Comparison of ENCODE assay signal across 9 cellular contexts in genomic region chr10:132459252-132460028, GRCh38.
A peak's percentile ranks its signal among the peaks of the same experiment; 100 is the strongest.
DNase-seq lines count a peak whose midpoint lies in the region; ATAC-seq lines count a peak whose summit lies in the region.
"Had no signal": no experiment of that assay in that cellular context is flagged by ENCODE, and none has a peak within 500 bp of the region (broad histone marks: within the 10 kb centered on the region; RNA-seq: fewer than 3 reads in every experiment).

No MANE protein-coding gene starts in this region.

- no peaks in the 10 kb centered on the region for H3K36me3 Mint-ChIP-seq in activated naive CD4-positive, alpha-beta T cell treated with anti-CD3 and anti-CD28 coated beads for 36 hours (ENCODE audit: low read depth)
- no peaks in the 10 kb centered on the region for H3K36me3 Mint-ChIP-seq in stimulated activated naive B cell treated with anti-CD40 and anti-IgM and Interleukin-4, amounts not matched to agents 10 μg/mL and 1 μg/mL and 100 μg/mL, for 72 hours
- H3K36me3 Mint-ChIP-seq in activated CD4-positive, alpha-beta memory T cell treated with anti-CD3 and anti-CD28 coated beads, Interleukin-2, amount 10 ng/mL, durations not matched to agents 7 days and 5 days (ENCODE audit: low read depth): no peaks in the 10 kb centered on the region

- POLR2A ChIA-PET in activated CD4-positive, alpha-beta memory T cell treated with anti-CD3 and anti-CD28 coated beads, Interleukin-2, amount 10 ng/mL, durations not matched to agents 7 days and 5 days (lab: Charles Lee): no interaction called here

- H3K27ac Mint-ChIP-seq in activated naive CD4-positive, alpha-beta T cell treated with anti-CD3 and anti-CD28 coated beads for 36 hours: no peak overlapping the region
- peak overlapping the region; percentile 25 for H3K27ac Mint-ChIP-seq in stimulated activated naive B cell treated with anti-CD40 and anti-IgM and Interleukin-4, amounts not matched to agents 10 μg/mL and 1 μg/mL and 100 μg/mL, for 72 hours
- no peak overlapping the region for H3K27ac Mint-ChIP-seq in activated CD4-positive, alpha-beta memory T cell treated with anti-CD3 and anti-CD28 coated beads, Interleukin-2, amount 10 ng/mL, durations not matched to agents 7 days and 5 days

- DNase-seq in activated naive CD4-positive, alpha-beta T cell treated with anti-CD3 and anti-CD28 coated beads for 36 hours: peak; percentile 1
- no peak for DNase-seq in activated naive CD4-positive, alpha-beta T cell treated with anti-CD3 and anti-CD28 coated beads, Interleukin-2, amount 50 U/mL, for 16 hours
- DNase-seq in T-helper 1 cell (peak in 3 of 5 donors; percentile 1 to 11 (median 6)), left lobe of liver (ENCODE audit: low spot score) (no peak), occipital lobe (lab: John Stamatoyannopoulos, UW) (no peak), T1000 (lab: John Stamatoyannopoulos, UW) (no peak)
- DNase-seq in stimulated activated naive B cell treated with anti-CD40 and anti-IgM and Interleukin-4, amounts not matched to agents 10 μg/mL and 1 μg/mL and 100 μg/mL, for 72 hours: no peak
- no peak for DNase-seq in activated CD4-positive, alpha-beta memory T cell treated with anti-CD3 and anti-CD28 coated beads, Interleukin-2, amount 10 ng/mL, durations not matched to agents 7 days and 5 days
- DNase-seq: NCI-H446 treated with DMSO at 0.1 percent for 48 hours had no signal

- H3K9me3 Mint-ChIP-seq in activated naive CD4-positive, alpha-beta T cell treated with anti-CD3 and anti-CD28 coated beads for 36 hours: no peaks in the 10 kb centered on the region
- H3K9me3 Mint-ChIP-seq in stimulated activated naive B cell treated with anti-CD40 and anti-IgM and Interleukin-4, amounts not matched to agents 10 μg/mL and 1 μg/mL and 100 μg/mL, for 72 hours: no peaks in the 10 kb centered on the region
- H3K9me3 Mint-ChIP-seq in activated CD4-positive, alpha-beta memory T cell treated with anti-CD3 and anti-CD28 coated beads, Interleukin-2, amount 10 ng/mL, durations not matched to agents 7 days and 5 days: no peaks in the 10 kb centered on the region

- H3K4me1 Mint-ChIP-seq in activated naive CD4-positive, alpha-beta T cell treated with anti-CD3 and anti-CD28 coated beads for 36 hours (ENCODE audit: low read depth): peaks cover 2% of the 10 kb centered on the region
- peaks cover 6 to 11% of the 10 kb centered on the region in 2 donors for H3K4me1 Mint-ChIP-seq in stimulated activated naive B cell treated with anti-CD40 and anti-IgM and Interleukin-4, amounts not matched to agents 10 μg/mL and 1 μg/mL and 100 μg/mL, for 72 hours
- H3K4me1 Mint-ChIP-seq in activated CD4-positive, alpha-beta memory T cell treated with anti-CD3 and anti-CD28 coated beads, Interleukin-2, amount 10 ng/mL, durations not matched to agents 7 days and 5 days: no peaks in the 10 kb centered on the region

- H3K4me3 Mint-ChIP-seq in activated naive CD4-positive, alpha-beta T cell treated with anti-CD3 and anti-CD28 coated beads for 36 hours: no peak overlapping the region
- no peak overlapping the region for H3K4me3 Mint-ChIP-seq in stimulated activated naive B cell treated with anti-CD40 and anti-IgM and Interleukin-4, amounts not matched to agents 10 μg/mL and 1 μg/mL and 100 μg/mL, for 72 hours
- no peak overlapping the region for H3K4me3 Mint-ChIP-seq in activated CD4-positive, alpha-beta memory T cell treated with anti-CD3 and anti-CD28 coated beads, Interleukin-2, amount 10 ng/mL, durations not matched to agents 7 days and 5 days

- ATAC-seq in left lobe of liver: peak; percentile 65
- ATAC-seq in stimulated activated naive B cell treated with anti-CD40 and anti-IgM and Interleukin-4, amounts not matched to agents 10 μg/mL and 1 μg/mL and 100 μg/mL, for 72 hours (replicated peaks): no peak

- H3K27me3 Mint-ChIP-seq in activated naive CD4-positive, alpha-beta T cell treated with anti-CD3 and anti-CD28 coated beads for 36 hours (ENCODE audit: low read depth): no peaks in the 10 kb centered on the region
- peaks cover 3 to 5% of the 10 kb centered on the region in 2 donors for H3K27me3 Mint-ChIP-seq in stimulated activated naive B cell treated with anti-CD40 and anti-IgM and Interleukin-4, amounts not matched to agents 10 μg/mL and 1 μg/mL and 100 μg/mL, for 72 hours
- no peaks in the 10 kb centered on the region for H3K27me3 Mint-ChIP-seq in activated CD4-positive, alpha-beta memory T cell treated with anti-CD3 and anti-CD28 coated beads, Interleukin-2, amount 10 ng/mL, durations not matched to agents 7 days and 5 days

- CTCF ChIA-PET in activated naive CD4-positive, alpha-beta T cell treated with anti-CD3 and anti-CD28 coated beads for 36 hours (lab: Charles Lee): interaction anchor here (0.6 to 3.4 kb wide), 16 partner anchors 12 to 196 kb away, joined by 3 to 16 read pairs (median 4); no protein-coding TSS in a partner anchor
- CTCF ChIA-PET in activated CD4-positive, alpha-beta memory T cell treated with anti-CD3 and anti-CD28 coated beads, Interleukin-2, amount 10 ng/mL, durations not matched to agents 7 days and 5 days (lab: Charles Lee): interaction anchor here (0.5 to 1.8 kb wide), 7 partner anchors 12 to 977 kb away, joined by 3 to 7 read pairs (median 4); no protein-coding TSS in a partner anchor

- intact Hi-C loops in activated naive CD4-positive, alpha-beta T cell treated with anti-CD3 and anti-CD28 coated beads for 36 hours (cut with micrococcal nuclease): loop anchor here (2.0 to 5.0 kb wide), 2 partner anchors 329 to 403 kb away; no protein-coding TSS in a partner anchor

Comparison
In these comparisons a context has a peak if more than half of its experiments do, and no peak if none do; other contexts are left out.
1. DNase-seq: peak in activated naive CD4-positive, alpha-beta T cell treated with anti-CD3 and anti-CD28 coated beads for 36 hours (single experiment) and T-helper 1 cell (3 of 5); none in activated naive CD4-positive, alpha-beta T cell treated with anti-CD3 and anti-CD28 coated beads, Interleukin-2, amount 50 U/mL, for 16 hours (single experiment), left lobe of liver (single experiment), stimulated activated naive B cell treated with anti-CD40 and anti-IgM and Interleukin-4, amounts not matched to agents 10 μg/mL and 1 μg/mL and 100 μg/mL, for 72 hours (single experiment), activated CD4-positive, alpha-beta memory T cell treated with anti-CD3 and anti-CD28 coated beads, Interleukin-2, amount 10 ng/mL, durations not matched to agents 7 days and 5 days (single experiment), occipital lobe (single experiment) and T1000 (single experiment).